ENCODE assay signal across 16 cellular contexts in genomic region chr13:19672990-19673389, GRCh38.
"Had no signal": no experiment of that assay in that cellular context is flagged by ENCODE, and none has a peak within 500 bp of the region (broad histone marks: within the 10 kb centered on the region; RNA-seq: fewer than 3 reads in every experiment).

No MANE protein-coding gene starts in this region.

- H3K9me3 ChIP-seq: psoas muscle, sigmoid colon, thyroid gland had no signal

- H3K27me3 ChIP-seq: brain microvascular endothelial cell, sigmoid colon, thyroid gland had no signal

- H3K4me3 Mint-ChIP-seq: endodermal cell, nephron had no signal

- H3K27ac ChIP-seq: brain microvascular endothelial cell, psoas muscle, sigmoid colon, thyroid gland had no signal

- H3K4me3 ChIP-seq: psoas muscle, sigmoid colon, thyroid gland had no signal

- H3K4me1 ChIP-seq: psoas muscle, sigmoid colon, thyroid gland had no signal

- H3K4me1 Mint-ChIP-seq: endodermal cell had no signal

- H3K9me3 Mint-ChIP-seq: endodermal cell, nephron had no signal

- ATAC-seq: psoas muscle had no signal

- DNase-seq: activated CD4-positive, alpha-beta T cell treated with anti-CD3 and anti-CD28 coated beads for 1 hour; activated CD4-positive, alpha-beta T cell treated with anti-CD3 and anti-CD28 coated beads, Interleukin-2, amount 50 U/mL, for 48 hours; activated naive CD4-positive, alpha-beta T cell treated with anti-CD3 and anti-CD28 coated beads, Interleukin-2, amount 50 U/mL, for 16 hours; brain microvascular endothelial cell; dermis blood vessel endothelial cell; endodermal cell; erythroblast; hypothalamus; kidney glomerular epithelial cell; occipital lobe; psoas muscle; sigmoid colon; stimulated activated CD4-positive, alpha-beta T cell treated with anti-CD3 and anti-CD28 coated beads, Interleukin-12 subunit alpha, Interleukin-12 subunit beta, amount 100 ng/mL, for 4 hours; stimulated activated CD4-positive, alpha-beta T cell treated with anti-CD3 and anti-CD28 coated beads, Interleukin-2, amount 100 ng/mL, for 48 hours; thyroid gland had no signal
